ENCODE assay signal across 12 cellular contexts in the genomic region with DNA sequence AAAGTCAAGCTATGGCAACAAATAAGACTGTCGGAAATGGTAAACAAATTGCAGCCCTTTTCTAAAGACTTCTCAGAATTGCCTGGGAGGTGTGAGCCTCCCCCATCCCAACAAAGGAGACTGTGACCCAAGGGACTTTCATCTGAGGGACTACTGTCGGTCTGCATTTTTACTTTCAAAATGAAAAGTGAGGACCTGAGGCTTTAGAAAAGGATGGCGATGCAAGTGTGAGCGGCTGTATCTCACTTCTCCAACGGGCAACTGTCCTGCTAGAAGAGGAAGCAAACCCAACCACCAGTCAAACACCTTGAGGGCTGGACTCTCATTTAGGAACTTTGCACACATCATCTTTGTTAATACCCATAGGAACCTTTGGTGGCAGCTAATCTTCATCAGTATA.
DNase-seq lines count a peak whose midpoint lies in the region; ATAC-seq and TF ChIP-seq lines count a peak whose summit lies in the region.
"Had no signal": no experiment of that assay in that cellular context is flagged by ENCODE, and none has a peak within 500 bp of the region (broad histone marks: within the 10 kb centered on the region; RNA-seq: fewer than 3 reads in every experiment).

No MANE protein-coding gene starts in this region.

- DNase-seq in sciatic nerve (ENCODE audit: low spot score): no peak
- no peak for DNase-seq in amniotic stem cell (lab: John Stamatoyannopoulos, UW)
- no peak for DNase-seq in mucosa of descending colon
- DNase-seq in brain microvascular endothelial cell: no peak
- no peak for DNase-seq in effector CD4-positive, alpha-beta T cell
- DNase-seq: CD4-positive, CD25-positive, alpha-beta regulatory T cell; erythroblast; NCI-H510A had no signal

- H3K4me1 ChIP-seq in mucosa of descending colon (ENCODE audit: low read depth): no peaks in the 10 kb centered on the region
- H3K4me1 ChIP-seq: right atrium auricular region had no signal

- H3K27ac ChIP-seq in brain microvascular endothelial cell: no peak overlapping the region

- no peaks in the 10 kb centered on the region for H3K27me3 ChIP-seq in brain microvascular endothelial cell (replicated peaks)
- H3K27me3 ChIP-seq: right atrium auricular region had no signal

- intact Hi-C loops in sciatic nerve (cut with DNase I): no loop called here
- intact Hi-C loops in mucosa of descending colon (cut with DNase I, micrococcal nuclease): no loop called here

- ATAC-seq in GM18867 (IDR thresholded peaks at IDR 0.05; ENCODE audit: unreplicated experiment) (peak; percentile 69), GM21529 (IDR thresholded peaks at IDR 0.05; ENCODE audit: unreplicated experiment) (peak; percentile 54), HG03097 (IDR thresholded peaks at IDR 0.05; ENCODE audit: low FRiP score, unreplicated experiment) (peak; percentile 51), sciatic nerve (peak; percentile 33), mucosa of descending colon (no peak)

- H3K36me3 ChIP-seq in mucosa of descending colon (ENCODE audit: low read depth) (no peaks in the 10 kb centered on the region), brain microvascular endothelial cell (replicated peaks) (no peaks in the 10 kb centered on the region)
- H3K36me3 ChIP-seq: right atrium auricular region had no signal

- in situ Hi-C loops in brain microvascular endothelial cell (cut with HindIII; ENCODE audit: low pct_ligation_motif_present, low sequenced_read_pairs): no loop called here

- H3K9me3 ChIP-seq in mucosa of descending colon: no peaks in the 10 kb centered on the region
- H3K9me3 ChIP-seq: right atrium auricular region had no signal

- H3K4me3 ChIP-seq in mucosa of descending colon (no peak overlapping the region), brain microvascular endothelial cell (ENCODE audit: low read depth, low read length) (no peak overlapping the region)
- H3K4me3 ChIP-seq: right atrium auricular region had no signal

- TF ChIP-seq CTCF in mucosa of descending colon (IDR thresholded peaks at IDR 0.05) (no peak), brain microvascular endothelial cell (IDR thresholded peaks at IDR 0.05; ENCODE audit: low read depth, low read length, missing control alignments) (no peak)
